Comparison of ENCODE assay signal across 1 cellular context in the genomic region with DNA sequence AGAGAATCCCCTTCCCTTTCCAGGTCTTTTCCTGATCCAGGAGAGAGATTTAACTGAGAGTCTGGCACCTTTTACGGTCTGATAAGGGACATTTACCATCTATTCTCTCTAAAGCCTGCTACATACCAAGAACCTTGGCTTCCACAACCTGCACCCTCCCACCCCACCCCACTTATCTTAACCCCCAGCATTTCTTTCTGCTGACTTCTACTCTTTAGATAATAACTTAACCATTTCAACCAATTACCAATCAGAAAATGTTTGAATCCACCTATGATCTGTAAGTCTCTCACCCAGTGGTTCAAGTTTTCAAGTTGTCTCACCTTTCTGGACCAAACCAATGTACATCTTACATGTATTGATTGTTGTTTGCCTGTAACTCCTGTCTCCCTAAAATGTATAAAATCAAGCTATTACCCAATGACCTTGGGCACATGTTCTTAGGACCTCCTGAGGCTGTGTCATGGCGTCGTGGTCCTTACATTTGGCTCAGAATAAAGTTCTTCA.
TF ChIP-seq lines count a peak whose summit lies in the region.

No MANE protein-coding gene starts in this region.

TF ChIP-seq in K562, 482 proteins besides CTCF, POLR2A, EP300 and RAD21 (continued from another document):
- TF ChIP-seq, protein P1, sequence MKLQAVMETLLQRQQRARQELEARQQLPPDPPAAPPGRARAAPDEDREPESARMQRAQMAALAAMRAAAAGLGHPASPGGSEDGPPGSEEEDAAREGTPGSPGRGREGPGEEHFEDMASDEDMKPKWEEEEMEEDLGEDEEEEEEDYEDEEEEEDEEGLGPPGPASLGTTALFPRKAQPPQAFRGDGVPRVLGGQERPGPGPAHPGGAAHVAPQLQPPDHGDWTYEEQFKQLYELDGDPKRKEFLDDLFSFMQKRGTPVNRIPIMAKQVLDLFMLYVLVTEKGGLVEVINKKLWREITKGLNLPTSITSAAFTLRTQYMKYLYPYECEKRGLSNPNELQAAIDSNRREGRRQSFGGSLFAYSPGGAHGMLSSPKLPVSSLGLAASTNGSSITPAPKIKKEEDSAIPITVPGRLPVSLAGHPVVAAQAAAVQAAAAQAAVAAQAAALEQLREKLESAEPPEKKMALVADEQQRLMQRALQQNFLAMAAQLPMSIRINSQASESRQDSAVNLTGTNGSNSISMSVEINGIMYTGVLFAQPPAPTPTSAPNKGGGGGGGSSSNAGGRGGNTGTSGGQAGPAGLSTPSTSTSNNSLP (IDR thresholded peaks at IDR 0.05; ENCODE audit: borderline replicate concordance, low read depth, low read length), result no peak
- TF ChIP-seq ARID2 (IDR thresholded peaks at IDR 0.05) (no peak), CHD1 (IDR thresholded peaks at IDR 0.05; ENCODE audit: low read length) (no peak), ZNF586 (CRISPR knock-in tag; conservative IDR thresholded peaks at IDR 0.05) (no peak), SIN3A (IDR thresholded peaks at IDR 0.05; ENCODE audit: borderline replicate concordance in 2 of 2, control insufficient read depth in 1 of 2, low read depth in 2 of 2, low read length in 2 of 2) (no peak), SRF (CRISPR knock-in tag; IDR thresholded peaks at IDR 0.05) (peak in 1 of 2 experiments; percentile 22; a peak in 1 of 4 replicates), PRPF4 (IDR thresholded peaks at IDR 0.05; ENCODE audit: insufficient read depth, low read depth, low read length, poor library complexity, severe bottlenecking) (no peak), MAFG (tag; conservative IDR thresholded peaks at IDR 0.05) (no peak), NRF1 (conservative IDR thresholded peaks at IDR 0.05 in 1 of 2, IDR thresholded peaks at IDR 0.05 in 1 of 2) (no peak), HNRNPK (IDR thresholded peaks at IDR 0.05; ENCODE audit: low read depth, low read length, poor library complexity, severe bottlenecking) (no peak), ZNF253 (CRISPR knock-in tag; conservative IDR thresholded peaks at IDR 0.05) (no peak), SNRNP70 (optimal IDR thresholded peaks at IDR 0.05; ENCODE audit: low read depth, low read length) (no peak), ZNF41 (CRISPR knock-in tag; conservative IDR thresholded peaks at IDR 0.05) (no peak), PRMT5 (CRISPR knock-in tag; IDR thresholded peaks at IDR 0.05) (no peak), SAFB2 (IDR thresholded peaks at IDR 0.05; ENCODE audit: borderline replicate concordance, low read depth, low read length, severe bottlenecking) (no peak), DPF2 (IDR thresholded peaks at IDR 0.05) (peak; percentile 73), GABPB2 (CRISPR knock-in tag; conservative IDR thresholded peaks at IDR 0.05) (no peak), FOXM1 (IDR thresholded peaks at IDR 0.05; ENCODE audit: low read depth) (peak; percentile 89), FOXM1 (CRISPR knock-in tag; IDR thresholded peaks at IDR 0.05; ENCODE audit: low read depth) (no peak), ATF1 (CRISPR knock-in tag; IDR thresholded peaks at IDR 0.05) (no peak), ATF1 (tag; IDR thresholded peaks at IDR 0.05) (0 out of 2 replicates have a peak, but pooled peaks have one; percentile 10), ARNT (IDR thresholded peaks at IDR 0.05) (peak in 1 of 2 experiments; percentile 30; a peak in 1 of 4 replicates), FOSL1 (tag; conservative IDR thresholded peaks at IDR 0.05) (peak; percentile 7; the same call in 1 of the 2 replicates), PHTF2 (CRISPR knock-in tag; IDR thresholded peaks at IDR 0.05) (no peak), ZNF551 (CRISPR knock-in tag; IDR thresholded peaks at IDR 0.05) (no peak), GATAD2B (IDR thresholded peaks at IDR 0.05; ENCODE audit: borderline replicate concordance) (no peak), RHOXF2B (CRISPR knock-in tag; conservative IDR thresholded peaks at IDR 0.05) (no peak), KLF1 (tag; IDR thresholded peaks at IDR 0.05) (no peak), MEF2A (IDR thresholded peaks at IDR 0.05; ENCODE audit: control insufficient read depth, low read depth, low read length) (no peak), ZNF282 (CRISPR knock-in tag; IDR thresholded peaks at IDR 0.05) (no peak), ZNF436 (CRISPR knock-in tag; IDR thresholded peaks at IDR 0.05) (no peak), ZNF77 (CRISPR knock-in tag; IDR thresholded peaks at IDR 0.05) (no peak), PTRF (tag; IDR thresholded peaks at IDR 0.05) (peak; percentile 14; the same call in 1 of the 2 replicates), HDAC1 (IDR thresholded peaks at IDR 0.05) (0 out of 4 replicates have a peak, but pooled peaks of 1 of the 2 experiments have one; percentile 21)
- TF ChIP-seq, protein P2, sequence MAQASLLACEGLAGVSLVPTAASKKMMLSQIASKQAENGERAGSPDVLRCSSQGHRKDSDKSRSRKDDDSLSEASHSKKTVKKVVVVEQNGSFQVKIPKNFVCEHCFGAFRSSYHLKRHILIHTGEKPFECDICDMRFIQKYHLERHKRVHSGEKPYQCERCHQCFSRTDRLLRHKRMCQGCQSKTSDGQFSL (CRISPR knock-in tag; IDR thresholded peaks at IDR 0.05), result no peak
- TF ChIP-seq, protein P2 (tag; IDR thresholded peaks at IDR 0.05), result peak in 1 of 2 experiments; percentile 24; a peak in 1 of 4 replicates
- TF ChIP-seq, protein P3, sequence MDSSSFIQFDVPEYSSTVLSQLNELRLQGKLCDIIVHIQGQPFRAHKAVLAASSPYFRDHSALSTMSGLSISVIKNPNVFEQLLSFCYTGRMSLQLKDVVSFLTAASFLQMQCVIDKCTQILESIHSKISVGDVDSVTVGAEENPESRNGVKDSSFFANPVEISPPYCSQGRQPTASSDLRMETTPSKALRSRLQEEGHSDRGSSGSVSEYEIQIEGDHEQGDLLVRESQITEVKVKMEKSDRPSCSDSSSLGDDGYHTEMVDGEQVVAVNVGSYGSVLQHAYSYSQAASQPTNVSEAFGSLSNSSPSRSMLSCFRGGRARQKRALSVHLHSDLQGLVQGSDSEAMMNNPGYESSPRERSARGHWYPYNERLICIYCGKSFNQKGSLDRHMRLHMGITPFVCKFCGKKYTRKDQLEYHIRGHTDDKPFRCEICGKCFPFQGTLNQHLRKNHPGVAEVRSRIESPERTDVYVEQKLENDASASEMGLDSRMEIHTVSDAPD (CRISPR knock-in tag; IDR thresholded peaks at IDR 0.05), result no peak
- TF ChIP-seq, protein P4, sequence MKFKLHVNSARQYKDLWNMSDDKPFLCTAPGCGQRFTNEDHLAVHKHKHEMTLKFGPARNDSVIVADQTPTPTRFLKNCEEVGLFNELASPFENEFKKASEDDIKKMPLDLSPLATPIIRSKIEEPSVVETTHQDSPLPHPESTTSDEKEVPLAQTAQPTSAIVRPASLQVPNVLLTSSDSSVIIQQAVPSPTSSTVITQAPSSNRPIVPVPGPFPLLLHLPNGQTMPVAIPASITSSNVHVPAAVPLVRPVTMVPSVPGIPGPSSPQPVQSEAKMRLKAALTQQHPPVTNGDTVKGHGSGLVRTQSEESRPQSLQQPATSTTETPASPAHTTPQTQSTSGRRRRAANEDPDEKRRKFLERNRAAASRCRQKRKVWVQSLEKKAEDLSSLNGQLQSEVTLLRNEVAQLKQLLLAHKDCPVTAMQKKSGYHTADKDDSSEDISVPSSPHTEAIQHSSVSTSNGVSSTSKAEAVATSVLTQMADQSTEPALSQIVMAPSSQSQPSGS (CRISPR knock-in tag; IDR thresholded peaks at IDR 0.05), result no peak
- TF ChIP-seq, protein P5, sequence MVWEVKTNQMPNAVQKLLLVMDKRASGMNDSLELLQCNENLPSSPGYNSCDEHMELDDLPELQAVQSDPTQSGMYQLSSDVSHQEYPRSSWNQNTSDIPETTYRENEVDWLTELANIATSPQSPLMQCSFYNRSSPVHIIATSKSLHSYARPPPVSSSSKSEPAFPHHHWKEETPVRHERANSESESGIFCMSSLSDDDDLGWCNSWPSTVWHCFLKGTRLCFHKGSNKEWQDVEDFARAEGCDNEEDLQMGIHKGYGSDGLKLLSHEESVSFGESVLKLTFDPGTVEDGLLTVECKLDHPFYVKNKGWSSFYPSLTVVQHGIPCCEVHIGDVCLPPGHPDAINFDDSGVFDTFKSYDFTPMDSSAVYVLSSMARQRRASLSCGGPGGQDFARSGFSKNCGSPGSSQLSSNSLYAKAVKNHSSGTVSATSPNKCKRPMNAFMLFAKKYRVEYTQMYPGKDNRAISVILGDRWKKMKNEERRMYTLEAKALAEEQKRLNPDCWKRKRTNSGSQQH (CRISPR knock-in tag; IDR thresholded peaks at IDR 0.05), result no peak
TF ChIP-seq in K562: peak in this region for 57.
